ENCODE assay signal across 8 cellular contexts in the genomic region with DNA sequence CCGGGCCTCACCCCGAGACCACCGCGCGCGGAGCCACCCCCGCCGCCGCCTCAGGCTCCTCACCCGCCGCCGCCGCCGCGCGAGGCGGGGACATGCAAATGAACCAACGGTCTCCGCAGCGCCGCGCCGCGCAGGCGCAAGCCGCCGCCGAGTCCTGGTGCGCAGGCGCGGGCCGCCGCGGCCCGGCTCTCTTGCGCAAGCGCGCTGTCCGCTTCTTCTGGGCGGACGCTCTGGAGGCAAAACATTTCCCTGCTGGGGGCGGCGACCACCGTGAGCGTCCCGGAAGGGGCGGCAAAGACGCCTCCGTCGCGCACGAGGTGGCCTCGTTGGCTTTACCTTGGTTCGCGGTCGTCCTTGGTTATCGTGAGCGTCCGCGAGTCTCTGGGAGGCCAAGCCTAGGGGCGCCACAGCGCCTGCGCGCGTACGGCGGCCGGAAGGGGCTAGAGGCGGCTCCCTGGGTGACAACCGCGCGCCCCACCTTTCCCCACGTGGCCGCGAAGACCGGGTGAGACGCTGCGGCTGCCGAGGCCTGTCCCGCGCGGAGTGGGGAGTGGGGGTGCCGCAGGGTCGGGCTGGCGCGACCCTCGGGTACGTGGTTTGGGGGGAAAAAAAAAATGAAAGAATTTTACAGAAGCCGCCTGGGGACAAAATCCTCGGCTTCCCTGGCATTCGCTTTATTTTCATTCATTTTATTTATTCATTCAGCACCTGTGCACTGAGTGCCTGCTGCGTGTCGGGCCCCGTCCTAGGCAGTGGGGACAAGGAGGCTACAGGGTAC. TPM values are rescaled to one million over a fixed set of nuclear protein-coding genes. Genes with fewer than 3 reads are reported as not detected.
DNase-seq lines count a peak whose midpoint lies in the region; ATAC-seq, FAIRE-seq and TF ChIP-seq lines count a peak whose summit lies in the region.

A gene (plus strand): TSS at position 178 of the 778 bp plus-strand sequence. CDS start 607 bp downstream, outside the sequence.
A gene (minus strand): TSS at position 92 of the 778 bp plus-strand sequence. CDS start 2,446 bp downstream, outside the sequence.

- no peak for FAIRE-seq in D721Med (lab: Jason Lieb, UNC)

- ATAC-seq in GM21526 (IDR thresholded peaks at IDR 0.05; ENCODE audit: low FRiP score, unreplicated experiment), result peak; percentile 63
- peak; percentile 94 for ATAC-seq in mucosa of descending colon

- DNase-seq in D721Med (ENCODE audit: insufficient read length, low spot score), result peak; percentile 85
- peak; percentile 99 for DNase-seq in HuH-7.5 (ENCODE audit: low spot score)
- DNase-seq in OCI-M2 (lab: John Stamatoyannopoulos, UW; ENCODE audit: unreplicated experiment), result peak; percentile 83
- DNase-seq in activated T-cell treated with anti-CD3 and anti-CD28 coated beads for 24 hours (ENCODE audit: low read depth), result peak; percentile 87
- peak; percentile 87 for DNase-seq in epithelial cell of esophagus (ENCODE audit: low read depth)
- peak; percentile 89 to 93 (median 92) for DNase-seq in mucosa of descending colon
- DNase-seq in stimulated activated CD8-positive, alpha-beta memory T cell treated with anti-CD3 and anti-CD28 coated beads, Interleukin-2, amount 100 ng/mL, for 48 hours (ENCODE audit: low read depth in 2 of 2), result peak; percentile 78 to 87

- TF ChIP-seq CTCF in D721Med (IDR thresholded peaks at IDR 0.05; ENCODE audit: insufficient read depth, missing control alignments), result no peak
- TF ChIP-seq CTCF in epithelial cell of esophagus (IDR thresholded peaks at IDR 0.05; ENCODE audit: insufficient read depth, low read depth, low read length, missing control alignments), result peak; percentile 9
- no peak for TF ChIP-seq CTCF in mucosa of descending colon (IDR thresholded peaks at IDR 0.05)

- H3K4me1 ChIP-seq in mucosa of descending colon (ENCODE audit: low read depth), result peaks cover 16% of the 10 kb centered on the region

- no peaks in the 10 kb centered on the region for H3K36me3 ChIP-seq in mucosa of descending colon (ENCODE audit: low read depth)

- H3K4me3 ChIP-seq in epithelial cell of esophagus (ENCODE audit: low read length), result peak within 1 kb of the TSS; percentile 91
- H3K4me3 ChIP-seq in mucosa of descending colon, result peak within 1 kb of the TSS; percentile 75

- intact Hi-C loops in mucosa of descending colon (cut with DNase I, micrococcal nuclease), result no loop called here

- no peaks in the 10 kb centered on the region for H3K9me3 ChIP-seq in mucosa of descending colon

RNA-seq across cellular contexts. Expression of the first gene that starts in this region (rescaled TPM):
- 10 to 100 TPM; 18.4 to 20.0 (median 19.3) TPM for total RNA-seq in mucosa of descending colon

RNA-seq across cellular contexts. Expression of the second gene that starts in this region (rescaled TPM):
- 10 to 100 TPM; 65.4 to 93.4 (median 69.8) TPM for total RNA-seq in mucosa of descending colon

Comparison
In these comparisons a context has a peak if more than half of its experiments do, and no peak if none do; other contexts are left out.
1. Peak in every context shown above with its lines: DNase-seq, ATAC-seq and H3K4me3 ChIP-seq.